23 cellular contexts compared by ENCODE assay signal in the genomic region with DNA sequence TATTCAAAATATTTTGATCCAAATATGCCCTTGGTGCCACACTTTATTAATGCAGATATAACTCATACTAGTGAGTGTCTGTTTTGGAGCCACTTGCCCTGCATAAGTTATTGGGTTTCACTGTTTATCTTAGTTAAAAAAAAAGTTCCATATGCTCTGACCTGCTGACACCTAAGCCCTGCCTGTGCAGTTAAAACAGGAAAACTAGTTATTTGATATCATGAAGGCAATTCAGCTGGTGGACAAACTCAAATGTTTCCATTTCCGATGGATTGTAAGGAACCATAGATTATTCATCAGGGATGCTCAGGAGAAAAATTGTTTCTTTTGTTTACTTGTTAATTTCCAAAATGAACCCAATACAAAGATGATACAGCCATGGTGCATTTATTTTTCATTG.
"Had no signal": no experiment of that assay in that cellular context is flagged by ENCODE, and none has a peak within 500 bp of the region (broad histone marks: within the 10 kb centered on the region; RNA-seq: fewer than 3 reads in every experiment).

No MANE protein-coding gene starts in this region.

- DNase-seq: Kasumi-1; MM.1S; MV-4-11; NCI-H1048; NCI-H1105; NCI-H1436 treated with DMSO at 0.1 percent for 48 hours; NCI-H1694; NCI-H187 treated with DMSO at 0.1 percent for 48 hours; NCI-H2029 treated with DMSO at 0.1 percent for 48 hours; NCI-H2107; NCI-H226; NCI-H446; NCI-H510A; NCI-H524 treated with DMSO at 0.1 percent for 48 hours; NCI-H69; NK-92 treated with Interleukin-12 subunit alpha and Interleukin-12 subunit beta, amount 100 ng/mL, for 24 hours; OCI-M1; PC-9; Peyer's patch; SHP77 treated with DMSO at 0.1 percent for 48 hours; SJCRH30; T-helper 1 cell; T-helper 17 cell had no signal
